ENCODE assay signal across 13 cellular contexts in the genomic region with DNA sequence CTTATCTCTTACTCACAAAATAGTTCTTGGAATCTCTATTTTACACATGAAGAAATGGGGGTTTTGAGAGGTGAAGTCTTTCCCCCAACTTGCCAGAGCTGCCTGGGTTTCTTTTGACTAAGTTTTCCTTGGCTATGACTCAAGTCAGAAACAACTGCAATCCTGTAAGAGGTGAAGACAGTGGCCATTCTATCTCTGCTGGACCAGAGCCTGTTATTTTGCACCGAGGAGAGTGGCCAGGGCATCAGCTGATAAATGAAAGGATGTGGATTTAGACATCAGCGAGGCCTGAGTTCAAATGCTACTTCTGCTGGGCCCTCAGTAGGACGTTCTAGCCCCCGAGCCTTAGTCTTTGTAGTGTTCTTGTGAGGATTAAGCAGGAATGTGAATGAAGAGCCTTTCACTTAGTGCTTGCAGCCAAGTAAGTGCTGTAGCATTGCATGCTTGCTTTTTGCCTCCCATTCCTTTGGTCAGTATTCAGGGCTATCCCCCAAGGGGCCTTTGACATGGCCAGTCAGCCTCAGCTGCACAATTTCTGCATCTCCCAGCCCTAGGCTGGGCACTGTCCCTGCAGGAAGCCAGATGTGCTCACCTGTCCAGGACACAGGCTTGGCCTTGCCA. TPM values are rescaled to one million over a fixed set of nuclear protein-coding genes. Genes with fewer than 3 reads are reported as not detected.
DNase-seq lines count a peak whose midpoint lies in the region; ATAC-seq and TF ChIP-seq lines count a peak whose summit lies in the region.
"Had no signal": no experiment of that assay in that cellular context is flagged by ENCODE, and none has a peak within 500 bp of the region (broad histone marks: within the 10 kb centered on the region; RNA-seq: fewer than 3 reads in every experiment).

No MANE protein-coding gene starts in this region.

- intact Hi-C loops in Right ventricle myocardium inferior (cut with DNase I), result no loop called here
- intact Hi-C loops in upper lobe of right lung (cut with DNase I), result no loop called here

- H3K18ac ChIP-seq in mesenchymal stem cell (ENCODE audit: low read depth in 1 of 2, low read length in 2 of 2), result peak overlapping the region in 1 of 2 experiments; percentile 61

- H3K27me3 ChIP-seq in right atrium auricular region (no peaks in the 10 kb centered on the region), mesenchymal stem cell (ENCODE audit: control insufficient read depth in 1 of 2, insufficient read depth in 1 of 2, low read length in 2 of 2) (no peaks in the 10 kb centered on the region), upper lobe of right lung (no peaks in the 10 kb centered on the region)

- H2AK5ac ChIP-seq in mesenchymal stem cell (ENCODE audit: low read length, severe bottlenecking), result no peak overlapping the region

- H4K91ac ChIP-seq in mesenchymal stem cell (ENCODE audit: low read length), result no peak overlapping the region

- H3K4me1 ChIP-seq in right atrium auricular region (peaks cover 0 to 60% of the 10 kb centered on the region in 2 donors), mesenchymal stem cell (ENCODE audit: control insufficient read depth, insufficient read depth, low read depth, low read length) (peaks cover 10% of the 10 kb centered on the region), upper lobe of right lung (peaks cover 50% of the 10 kb centered on the region)

- peak overlapping the region in 1 of 2 experiments; percentile 54 for H3K23ac ChIP-seq in mesenchymal stem cell (ENCODE audit: low read length in 2 of 2)

- H2BK5ac ChIP-seq in mesenchymal stem cell (ENCODE audit: low read depth, low read length, poor library complexity, severe bottlenecking), result no peak overlapping the region

- no peak overlapping the region for H2BK120ac ChIP-seq in mesenchymal stem cell (ENCODE audit: low read depth, low read length)

- H2AFZ ChIP-seq in mesenchymal stem cell (ENCODE audit: low read depth, low read length), result no peak overlapping the region

- peak overlapping the region in 1 of 2 experiments; percentile 79 for H3K14ac ChIP-seq in mesenchymal stem cell (ENCODE audit: low read length in 2 of 2)

- H3K36me3 Mint-ChIP-seq in brain, result no peaks in the 10 kb centered on the region
- H3K36me3 Mint-ChIP-seq: CD4-positive, CD25-positive, alpha-beta regulatory T cell; IgD-negative memory B cell had no signal

- ATAC-seq in Right ventricle myocardium inferior, result no peak
- no peak for ATAC-seq in upper lobe of right lung

- H3K4me2 ChIP-seq in mesenchymal stem cell (ENCODE audit: low read length, poor library complexity, severe bottlenecking), result no peak overlapping the region

- no peak for DNase-seq in right atrium auricular region (ENCODE audit: low spot score)
- no peak for DNase-seq in Right ventricle myocardium inferior (ENCODE audit: missing footprints)
- peak; percentile 31 for DNase-seq in mesenchymal stem cell
- DNase-seq in upper lobe of right lung, result no peak
- no peak for DNase-seq in NCI-H748 treated with DMSO at 0.1 percent for 48 hours (lab: John Stamatoyannopoulos, UW)
- DNase-seq in amniotic stem cell (lab: John Stamatoyannopoulos, UW), result no peak
- no peak for DNase-seq in NCI-H2227 (lab: John Stamatoyannopoulos, UW; ENCODE audit: unreplicated experiment)
- DNase-seq: cerebellar nuclear complex; NCI-H510A treated with DMSO at 0.1 percent for 48 hours; stimulated activated CD4-positive, alpha-beta T cell treated with anti-CD3 and anti-CD28 coated beads, Interleukin-1b, Interleukin-23, amount 100 ng/mL, for 48 hours had no signal

- H3K4me3 Mint-ChIP-seq in brain, result no peak overlapping the region

- H3K27me3 Mint-ChIP-seq in brain, result peaks cover 68% of the 10 kb centered on the region

- H3K9me3 ChIP-seq in right atrium auricular region (no peaks in the 10 kb centered on the region), mesenchymal stem cell (ENCODE audit: control insufficient read depth, low read length) (no peaks in the 10 kb centered on the region), upper lobe of right lung (no peaks in the 10 kb centered on the region)

- no peaks in the 10 kb centered on the region for H3K9me3 Mint-ChIP-seq in brain
- H3K9me3 Mint-ChIP-seq: CD4-positive, CD25-positive, alpha-beta regulatory T cell; IgD-negative memory B cell had no signal

- no peak overlapping the region for H3K4me3 ChIP-seq in right atrium auricular region
- H3K4me3 ChIP-seq in mesenchymal stem cell (ENCODE audit: insufficient read depth in 1 of 2, low read depth in 1 of 2, low read length in 2 of 2), result no peak overlapping the region
- H3K4me3 ChIP-seq in upper lobe of right lung, result no peak overlapping the region

- 68% methylated on average over 4 of the region's 4 CpGs for WGBS in mesenchymal stem cell

- no peak overlapping the region for H3K4ac ChIP-seq in mesenchymal stem cell (ENCODE audit: low read depth in 1 of 2, low read length in 2 of 2)

- peaks cover 33% of the 10 kb centered on the region for H3K4me1 Mint-ChIP-seq in brain

- peak overlapping the region in 3 of 5 experiments; percentile 52 to 71 (median 64) for H3K27ac Mint-ChIP-seq in brain

- no peak overlapping the region for H4K8ac ChIP-seq in mesenchymal stem cell (ENCODE audit: low read length)

- H3K36me3 ChIP-seq in right atrium auricular region (no peaks in the 10 kb centered on the region), mesenchymal stem cell (ENCODE audit: control insufficient read depth in 1 of 2, insufficient read depth in 2 of 2, low read depth in 1 of 2, low read length in 2 of 2) (no peaks in the 10 kb centered on the region), upper lobe of right lung (no peaks in the 10 kb centered on the region)

- H2BK15ac ChIP-seq in mesenchymal stem cell (ENCODE audit: low read depth, poor library complexity, severe bottlenecking), result no peak overlapping the region

- H2BK12ac ChIP-seq in mesenchymal stem cell (ENCODE audit: low read length in 2 of 2), result peak overlapping the region in 1 of 2 experiments; percentile 47

- no peak overlapping the region for H3K9ac ChIP-seq in mesenchymal stem cell (ENCODE audit: low read length)

- no peak for TF ChIP-seq CTCF in right atrium auricular region (IDR thresholded peaks at IDR 0.05)
- no peak for TF ChIP-seq CTCF in brain (conservative IDR thresholded peaks at IDR 0.05)
- TF ChIP-seq CTCF in upper lobe of right lung (IDR thresholded peaks at IDR 0.05), result no peak

- no peaks in the 10 kb centered on the region for H3K79me1 ChIP-seq in mesenchymal stem cell (replicated peaks; ENCODE audit: low read length, poor library complexity, severe bottlenecking)

- H3K27ac ChIP-seq in right atrium auricular region, result peak overlapping the region; percentile 36 to 55
- H3K27ac ChIP-seq in mesenchymal stem cell (ENCODE audit: low read length, poor library complexity, severe bottlenecking), result no peak overlapping the region
- H3K27ac ChIP-seq in upper lobe of right lung, result peak overlapping the region; percentile 83

RNA-seq across cellular contexts. Expression of a gene that starts 30.3 kb away (rescaled TPM):
- total RNA-seq in right atrium auricular region (1 to 10 TPM; 7.9 to 8.6 TPM), Right ventricle myocardium inferior (12.1 TPM), upper lobe of right lung (76.3 TPM)
- polyA plus RNA-seq in brain (ENCODE audit: insufficient read depth, low read depth, low replicate concordance), result 70.2 TPM
- polyA plus RNA-seq in mesenchymal stem cell (2013, experiment 1 of 2), result 5.9 TPM
- 5.8 TPM for polyA plus RNA-seq in mesenchymal stem cell (2013, experiment 2 of 2)
- polyA plus RNA-seq: CD4-positive, CD25-positive, alpha-beta regulatory T cell had no signal

RNA-seq across cellular contexts. Expression of a gene that starts 48.6 kb away (rescaled TPM):
- total RNA-seq in right atrium auricular region (10 to 100 TPM in 1 of 2 donors, 1 to 10 TPM in 1; 5.6 to 17.5 TPM), Right ventricle myocardium inferior (5.3 TPM), upper lobe of right lung (3.6 TPM)
- polyA plus RNA-seq in brain (ENCODE audit: insufficient read depth, low read depth, low replicate concordance), result 27.1 TPM
- 5.0 TPM for polyA plus RNA-seq in mesenchymal stem cell (2013, experiment 1 of 2)
- polyA plus RNA-seq in mesenchymal stem cell (2013, experiment 2 of 2), result 4.8 TPM
